In the genomic region with DNA sequence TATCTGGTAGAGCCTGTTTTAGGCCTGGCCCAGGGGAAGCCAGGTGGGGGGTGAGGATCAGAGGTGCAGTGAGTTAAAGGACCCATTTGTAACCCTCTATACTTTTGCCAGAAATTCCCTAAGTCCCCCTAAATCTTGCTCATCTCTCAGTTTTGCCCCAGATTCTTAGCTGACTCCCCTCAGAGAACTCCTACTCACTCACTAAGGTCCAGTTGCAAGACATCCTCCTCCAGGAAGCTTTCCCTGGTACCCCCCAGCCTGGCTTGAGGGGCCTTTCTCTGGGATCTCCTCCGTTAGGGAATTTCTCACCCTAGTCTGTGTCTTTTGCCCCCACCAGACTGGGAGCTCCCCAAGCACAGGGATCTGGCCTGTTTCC, we compare ENCODE assay signal across 20 cellular contexts. TPM values are rescaled to one million over a fixed set of nuclear protein-coding genes. Genes with fewer than 3 reads are reported as not detected.
A peak's percentile ranks its signal among the peaks of the same experiment; 100 is the strongest.
DNase-seq lines count a peak whose midpoint lies in the region; ATAC-seq and TF ChIP-seq lines count a peak whose summit lies in the region.
"Had no signal": no experiment of that assay in that cellular context is flagged by ENCODE, and none has a peak within 500 bp of the region (broad histone marks: within the 10 kb centered on the region; RNA-seq: fewer than 3 reads in every experiment).

No MANE protein-coding gene starts in this region.

- no peak for ATAC-seq in GM18511 (IDR thresholded peaks at IDR 0.05; ENCODE audit: unreplicated experiment)
- ATAC-seq: activated T-cell treated with anti-CD3 and anti-CD28 coated beads, Interleukin-2, amount 50 U/mL, for 4 hours had no signal

- H3K27ac ChIP-seq in GM23248: peak overlapping the region; percentile 72
- H3K27ac ChIP-seq in parathyroid adenoma: peak overlapping the region; percentile 44
- H3K27ac ChIP-seq: BLaER1 treated with 17β-estradiol and CSF1 and Interleukin-3, amounts not matched to agents 10 nM and 100 nM; hepatocyte had no signal

- no peaks in the 10 kb centered on the region for H3K79me2 ChIP-seq in GM23248 (ENCODE audit: insufficient read depth)
- no peaks in the 10 kb centered on the region for H3K79me2 ChIP-seq in parathyroid adenoma
- H3K79me2 ChIP-seq: hepatocyte had no signal

- H3K27ac Mint-ChIP-seq in CD14-positive monocyte: peak overlapping the region; percentile 24 to 83 (median 72)
- peak overlapping the region; percentile 67 for H3K27ac Mint-ChIP-seq in dendritic cell treated with granulocyte-macrophage colony-stimulating factor and Interleukin-4, amounts not matched to agents 40 ng/mL and 50 ng/mL, for 4 days
- H3K27ac Mint-ChIP-seq: progenitor cell of endocrine pancreas; stimulated activated naive CD8-positive, alpha-beta T cell treated with anti-CD3 and anti-CD28 coated beads, Interleukin-15, Interleukin-2, amounts not matched to agents 100 ng/mL and 50 ng/mL, for 24 hours had no signal

- DNase-seq in CD14-positive monocyte (ENCODE audit: low spot score): no peak
- no peak for DNase-seq in GM23248
- DNase-seq in hepatic stellate cell (ENCODE audit: low spot score): no peak
- DNase-seq in RPMI8226: no peak
- DNase-seq in erythroblast (lab: John Stamatoyannopoulos, UW): no peak
- DNase-seq: activated T-cell treated with anti-CD3 and anti-CD28 coated beads, Interleukin-2, amount 50 U/mL, for 4 hours; GDM1; NCI-H1417 treated with DMSO at 0.1 percent for 48 hours; NCI-H69; SHP77; stimulated activated CD4-positive, alpha-beta T cell treated with anti-CD3 and anti-CD28 coated beads, Interleukin-4, amount 100 ng/mL, for 24 hours had no signal

- H3K9me3 ChIP-seq in GM23248 (ENCODE audit: low read depth) (no peaks in the 10 kb centered on the region), parathyroid adenoma (ENCODE audit: control insufficient read depth, low read length) (no peaks in the 10 kb centered on the region)

- no peak for TF ChIP-seq POLR2A in erythroblast (IDR thresholded peaks at IDR 0.05; ENCODE audit: low read length)

- TF ChIP-seq CTCF in CD14-positive monocyte (IDR thresholded peaks at IDR 0.05) (no peak), parathyroid adenoma (IDR thresholded peaks at IDR 0.05) (no peak)

- H3K36me3 ChIP-seq in GM23248 (ENCODE audit: low read depth) (no peaks in the 10 kb centered on the region), parathyroid adenoma (ENCODE audit: control insufficient read depth, insufficient read depth, low read length) (no peaks in the 10 kb centered on the region)
- H3K36me3 ChIP-seq: BLaER1 treated with 17β-estradiol and CSF1 and Interleukin-3, amounts not matched to agents 10 nM and 100 nM had no signal

- 87 to 100% methylated on average over 1 of the region's 1 CpG for WGBS in GM23248 (ENCODE audit: low coverage in 1 of 2, low lambda C conversion rate in 2 of 2, missing lambda C conversion rate in 2 of 2), 2 experiments

- H3K27me3 Mint-ChIP-seq in CD14-positive monocyte (ENCODE audit: low read depth in 3 of 3): peaks cover 0 to 8% (median 6%) of the 10 kb centered on the region in 3 donors
- peaks cover 12% of the 10 kb centered on the region for H3K27me3 Mint-ChIP-seq in dendritic cell treated with granulocyte-macrophage colony-stimulating factor and Interleukin-4, amounts not matched to agents 40 ng/mL and 50 ng/mL, for 4 days
- H3K27me3 Mint-ChIP-seq: stimulated activated naive CD8-positive, alpha-beta T cell treated with anti-CD3 and anti-CD28 coated beads, Interleukin-15, Interleukin-2, amounts not matched to agents 100 ng/mL and 50 ng/mL, for 24 hours had no signal

- H2AFZ ChIP-seq in GM23248: peak overlapping the region; percentile 99
- peak overlapping the region; percentile 38 for H2AFZ ChIP-seq in parathyroid adenoma
- H2AFZ ChIP-seq: hepatocyte had no signal

- H3K9ac ChIP-seq in GM23248: peak overlapping the region; percentile 71
- H3K9ac ChIP-seq in parathyroid adenoma: no peak overlapping the region

- peak overlapping the region in 1 of 2 donors; percentile 59 for H3K4me3 Mint-ChIP-seq in CD14-positive monocyte
- H3K4me3 Mint-ChIP-seq in dendritic cell treated with granulocyte-macrophage colony-stimulating factor and Interleukin-4, amounts not matched to agents 40 ng/mL and 50 ng/mL, for 4 days: peak overlapping the region; percentile 42
- H3K4me3 Mint-ChIP-seq: stimulated activated naive CD8-positive, alpha-beta T cell treated with anti-CD3 and anti-CD28 coated beads, Interleukin-15, Interleukin-2, amounts not matched to agents 100 ng/mL and 50 ng/mL, for 24 hours had no signal

- no peaks in the 10 kb centered on the region for H4K20me1 ChIP-seq in GM23248 (ENCODE audit: insufficient read depth)
- H4K20me1 ChIP-seq: BLaER1 treated with 17β-estradiol and CSF1 and Interleukin-3, amounts not matched to agents 10 nM and 100 nM had no signal

- intact Hi-C loops in CD14-positive monocyte (cut with micrococcal nuclease): no loop called here
- intact Hi-C loops in dendritic cell treated with granulocyte-macrophage colony-stimulating factor and Interleukin-4, amounts not matched to agents 40 ng/mL and 50 ng/mL, for 4 days (cut with micrococcal nuclease): no loop called here

- peaks cover 22% of the 10 kb centered on the region for H3K4me1 Mint-ChIP-seq in CD14-positive monocyte
- H3K4me1 Mint-ChIP-seq in dendritic cell treated with granulocyte-macrophage colony-stimulating factor and Interleukin-4, amounts not matched to agents 40 ng/mL and 50 ng/mL, for 4 days (ENCODE audit: low read depth): peaks cover 43% of the 10 kb centered on the region

- no peaks in the 10 kb centered on the region for H3K9me2 ChIP-seq in GM23248 (ENCODE audit: insufficient read depth)

- in situ Hi-C loops in GM23248 (cut with MboI): no loop called here

- H3K36me3 Mint-ChIP-seq in CD14-positive monocyte: no peaks in the 10 kb centered on the region
- no peaks in the 10 kb centered on the region for H3K36me3 Mint-ChIP-seq in dendritic cell treated with granulocyte-macrophage colony-stimulating factor and Interleukin-4, amounts not matched to agents 40 ng/mL and 50 ng/mL, for 4 days (ENCODE audit: low read depth)

- H3K4me1 ChIP-seq in GM23248 (ENCODE audit: insufficient read depth) (peaks cover 38% of the 10 kb centered on the region), parathyroid adenoma (no peaks in the 10 kb centered on the region)

- H3K9me3 Mint-ChIP-seq in CD14-positive monocyte: peaks cover 0 to 6% (median 2%) of the 10 kb centered on the region in 7 donors
- H3K9me3 Mint-ChIP-seq in dendritic cell treated with granulocyte-macrophage colony-stimulating factor and Interleukin-4, amounts not matched to agents 40 ng/mL and 50 ng/mL, for 4 days: no peaks in the 10 kb centered on the region
- H3K9me3 Mint-ChIP-seq: activated T-cell treated with anti-CD3 and anti-CD28 coated beads, Interleukin-2, amount 50 U/mL, for 4 hours; stimulated activated naive CD8-positive, alpha-beta T cell treated with anti-CD3 and anti-CD28 coated beads, Interleukin-15, Interleukin-2, amounts not matched to agents 100 ng/mL and 50 ng/mL, for 24 hours had no signal

- peaks cover 22% of the 10 kb centered on the region for H3F3A ChIP-seq in GM23248 (ENCODE audit: insufficient read depth)

- no peaks in the 10 kb centered on the region for H3K27me3 ChIP-seq in GM23248 (replicated peaks; ENCODE audit: insufficient read depth)
- no peaks in the 10 kb centered on the region for H3K27me3 ChIP-seq in parathyroid adenoma (ENCODE audit: control insufficient read depth, insufficient read depth, low read length)
- H3K27me3 ChIP-seq: BLaER1 treated with 17β-estradiol and CSF1 and Interleukin-3, amounts not matched to agents 10 nM and 100 nM; hepatocyte had no signal

- no peak overlapping the region for H3K4me3 ChIP-seq in GM23248
- H3K4me3 ChIP-seq in parathyroid adenoma (ENCODE audit: low read depth, low read length): no peak overlapping the region
- H3K4me3 ChIP-seq: BLaER1 treated with 17β-estradiol and CSF1 and Interleukin-3, amounts not matched to agents 10 nM and 100 nM; hepatocyte had no signal

- H3K4me2 ChIP-seq in GM23248 (ENCODE audit: unreplicated experiment) (no peak overlapping the region), parathyroid adenoma (ENCODE audit: low read length) (no peak overlapping the region)
- H3K4me2 ChIP-seq: BLaER1 treated with 17β-estradiol and CSF1 and Interleukin-3, amounts not matched to agents 10 nM and 100 nM; hepatocyte had no signal

RNA-seq across cellular contexts. Expression of a gene that starts 1.9 kb away (rescaled TPM):
- polyA plus RNA-seq in CD14-positive monocyte (under 1 TPM; 0.37 to 0.51 TPM), GM23248 (2016; fragmentation: Nextera tagmentation; extraction: Ambion mirVana) (0.31 and 0.93 TPM in 2 replicates)
- 0.38 and 2.1 TPM in 2 replicates for total RNA-seq in GM23248 (2014; rRNA removed; shearing (Covaris generic))
- total RNA-seq: H4, hepatocyte, HT1080, progenitor cell of endocrine pancreas had no signal
- polyA plus RNA-seq: hepatocyte had no signal

RNA-seq across cellular contexts. Expression of a gene that starts 5.6 kb away (rescaled TPM):
- 10 to 100 TPM; 12.1 to 15.1 TPM for polyA plus RNA-seq in CD14-positive monocyte
- total RNA-seq in GM23248 (2014; rRNA removed; shearing (Covaris generic)): 118 and 124 TPM in 2 replicates
- 64.2 and 64.9 TPM in 2 replicates for polyA plus RNA-seq in GM23248 (2016; fragmentation: Nextera tagmentation; extraction: Ambion mirVana)

RNA-seq across cellular contexts. Expression of a gene that starts 51.9 kb away (rescaled TPM):
- polyA plus RNA-seq in CD14-positive monocyte (1 to 10 TPM; 5.3 TPM), GM23248 (2016; fragmentation: Nextera tagmentation; extraction: Ambion mirVana) (11.7 and 15.1 TPM in 2 replicates)
- 17.7 and 21.1 TPM in 2 replicates for total RNA-seq in GM23248 (2014; rRNA removed; shearing (Covaris generic))

RNA-seq across cellular contexts. Expression of a gene that starts 56.9 kb away (rescaled TPM):
- polyA plus RNA-seq in CD14-positive monocyte: 10 to 100 TPM; 13.9 to 18.5 TPM
- total RNA-seq in GM23248 (2014; rRNA removed; shearing (Covaris generic)): 21.8 and 24.2 TPM in 2 replicates
- polyA plus RNA-seq in GM23248 (2016; fragmentation: Nextera tagmentation; extraction: Ambion mirVana): 17.4 and 21.9 TPM in 2 replicates
